9 cellular contexts compared by ENCODE assay signal in the genomic region with DNA sequence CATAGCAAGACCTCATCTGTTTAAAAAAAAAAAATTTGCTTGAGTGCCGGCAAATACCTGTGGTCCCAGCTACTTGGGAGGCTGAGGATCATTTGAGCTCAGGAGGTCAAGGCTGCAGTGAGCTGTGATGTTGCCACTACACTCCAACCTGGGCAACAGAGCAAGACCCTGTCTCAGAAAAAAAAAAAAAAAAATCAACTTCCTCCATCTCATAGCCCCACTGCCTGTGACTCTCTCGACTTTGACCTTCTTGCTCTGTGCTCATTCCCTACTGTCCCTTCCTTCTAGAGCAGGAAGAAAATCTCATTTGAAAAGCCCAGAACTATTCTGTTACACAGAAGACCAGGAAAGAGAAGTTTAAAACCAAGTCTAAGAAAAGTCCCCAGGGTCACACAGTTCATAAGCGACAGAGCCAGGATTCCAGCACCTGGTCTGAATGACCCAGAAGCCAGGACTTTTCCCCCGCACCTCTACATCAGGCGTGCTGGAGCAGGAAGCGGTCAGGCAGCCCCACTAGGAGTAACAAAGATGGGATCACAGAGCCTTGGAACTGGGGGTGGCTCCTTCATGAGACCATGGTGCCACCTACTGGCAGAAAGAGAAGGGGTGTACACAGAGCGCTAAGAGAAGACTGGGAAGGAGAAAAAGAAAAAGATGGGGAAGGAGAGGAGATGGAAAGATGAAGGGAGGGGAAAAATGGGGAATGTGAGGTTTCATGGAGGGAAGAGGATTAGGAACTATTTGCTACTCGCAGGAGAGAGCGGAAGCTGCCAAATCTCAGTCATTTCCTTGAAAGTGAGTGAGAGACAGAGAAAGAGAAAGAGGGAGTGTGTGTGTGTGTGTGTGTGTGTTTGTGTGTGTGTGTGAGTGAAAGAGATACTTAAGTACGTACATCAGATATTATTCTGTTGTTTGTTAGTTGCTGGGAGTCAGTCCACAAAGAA. TPM values are rescaled to one million over a fixed set of nuclear protein-coding genes. Genes with fewer than 3 reads are reported as not detected.
DNase-seq lines count a peak whose midpoint lies in the region; ATAC-seq and TF ChIP-seq lines count a peak whose summit lies in the region.
"Had no signal": no experiment of that assay in that cellular context is flagged by ENCODE, and none has a peak within 500 bp of the region (broad histone marks: within the 10 kb centered on the region; RNA-seq: fewer than 3 reads in every experiment).

No MANE protein-coding gene starts in this region.

- H2AFZ ChIP-seq in IMR-90 (replicated peaks; ENCODE audit: low read length, poor library complexity): peak overlapping the region; percentile 56

- TF ChIP-seq RAD21 in IMR-90 (IDR thresholded peaks at IDR 0.05; ENCODE audit: low read length): peak; percentile 98

- H3K27ac Mint-ChIP-seq in naive B cell: no peak overlapping the region

- H3K27me3 Mint-ChIP-seq in naive B cell: no peaks in the 10 kb centered on the region

- peak overlapping the region in 1 of 2 experiments; percentile 45; a peak in 2 of 4 replicates for H4K8ac ChIP-seq in IMR-90 (ENCODE audit: low read depth in 2 of 2, low read length in 2 of 2)

- peak; percentile 88 for ATAC-seq in IMR-90 (ENCODE audit: low read depth)
- peak; percentile 76 to 82 for ATAC-seq in naive B cell (ENCODE audit: low read depth in 2 of 2)
- no peak for ATAC-seq in HG03439 (IDR thresholded peaks at IDR 0.05; ENCODE audit: unreplicated experiment)

- no peaks in the 10 kb centered on the region for H3K36me3 ChIP-seq in IMR-90 (ENCODE audit: control insufficient read depth, insufficient read depth, low read length)
- no peaks in the 10 kb centered on the region for H3K36me3 ChIP-seq in NT2/D1 (ENCODE audit: insufficient read depth, insufficient read length, low read length)

- H3K9ac ChIP-seq in IMR-90 (ENCODE audit: low read depth, low read length) (no peak overlapping the region), NT2/D1 (ENCODE audit: insufficient read length, low read depth) (no peak overlapping the region)

- H3K4me3 Mint-ChIP-seq in naive B cell: no peak overlapping the region

- no peaks in the 10 kb centered on the region for H3K36me3 Mint-ChIP-seq in naive B cell

- H3K27ac ChIP-seq in IMR-90 (ENCODE audit: insufficient read depth, low read length): no peak overlapping the region
- H3K27ac ChIP-seq in epithelial cell of prostate: peak overlapping the region; percentile 96

- TF ChIP-seq POLR2A in IMR-90 (IDR thresholded peaks at IDR 0.05; ENCODE audit: low read depth, low read length): peak; percentile 47

- in situ Hi-C loops in IMR-90 (cut with MboI; ENCODE audit: low sequenced_read_pairs): loop anchor here (5.0 kb wide), 1 partner anchor 142 kb away; no protein-coding TSS in a partner anchor

- H3K27me3 ChIP-seq in IMR-90 (ENCODE audit: control insufficient read depth, insufficient read depth, low read length) (no peaks in the 10 kb centered on the region), NT2/D1 (ENCODE audit: insufficient read depth, insufficient read length) (peaks cover 12% of the 10 kb centered on the region)

- H3K9me1 ChIP-seq in IMR-90 (ENCODE audit: insufficient read depth, low read length): peaks cover 21% of the 10 kb centered on the region

- no peaks in the 10 kb centered on the region for H3K79me1 ChIP-seq in IMR-90 (ENCODE audit: low read depth in 1 of 2, low read length in 2 of 2)

- intact Hi-C loops in IMR-90 (cut with micrococcal nuclease): loop anchor here (1.0 to 5.0 kb wide), 5 partner anchors 44 to 297 kb away; no protein-coding TSS in a partner anchor

- peak overlapping the region; percentile 10; the same call in 1 of the 2 replicates for H4K91ac ChIP-seq in IMR-90 (ENCODE audit: insufficient read depth, low read depth, low read length)

- no peaks in the 10 kb centered on the region for H3K9me3 ChIP-seq in IMR-90 (ENCODE audit: control insufficient read depth, insufficient read depth, low read length)
- no peaks in the 10 kb centered on the region for H3K9me3 ChIP-seq in NT2/D1 (ENCODE audit: insufficient read depth, low read length)

- peaks cover 6% of the 10 kb centered on the region in 3 donors for H3K4me1 Mint-ChIP-seq in naive B cell

- no peaks in the 10 kb centered on the region for H4K20me1 ChIP-seq in IMR-90 (ENCODE audit: insufficient read depth, low read length)

- H4K5ac ChIP-seq in IMR-90 (ENCODE audit: low read depth, low read length): no peak overlapping the region

- peak overlapping the region; percentile 30; the same call in 1 of the 2 replicates for H2BK20ac ChIP-seq in IMR-90 (ENCODE audit: low read depth, low read length)

- H2BK120ac ChIP-seq in IMR-90 (ENCODE audit: low read depth, low read length): peak overlapping the region; percentile 23

- H3K4ac ChIP-seq in IMR-90 (ENCODE audit: low read depth, low read length): peak overlapping the region; percentile 42

- no peak overlapping the region for H3K18ac ChIP-seq in IMR-90 (ENCODE audit: low read depth, low read length)

- CTCF ChIA-PET in IMR-90 (lab: Yijun Ruan, JAX): interaction anchor here (0.6 to 1.0 kb wide), 3 partner anchors 78 to 141 kb away, joined by 3 to 7 read pairs (median 4); no protein-coding TSS in a partner anchor

- peaks cover 16% of the 10 kb centered on the region for H3K4me1 ChIP-seq in IMR-90 (ENCODE audit: control insufficient read depth, insufficient read depth, low read length)
- H3K4me1 ChIP-seq in NT2/D1 (ENCODE audit: insufficient read depth, insufficient read length): peaks cover 27% of the 10 kb centered on the region

- dilution Hi-C loops in IMR-90 (cut with HindIII; ENCODE audit: low sequenced_read_pairs, unreplicated experiment): loop anchor here (25.0 kb wide), 1 partner anchor 142 kb away; no protein-coding TSS in a partner anchor

- WGBS in IMR-90 (ENCODE audit: extremely low coverage in 2 of 2, insufficient read length in 1 of 2), 2 experiments: 0% methylated on average over 3 of the region's 10 CpGs; no CpG with 5 or more reads in 1 of the 2 experiments

- POLR2A ChIA-PET in IMR-90 (lab: Charles Lee; ENCODE audit: unreplicated experiment): no interaction called here

- H3K9me3 Mint-ChIP-seq in naive B cell: no peaks in the 10 kb centered on the region

- no TSS peak for BruUV-seq in IMR-90 (replicated peaks; lab: Mats Ljungman, UMichigan)

- no peak overlapping the region for H3K4me3 ChIP-seq in GM12864 (ENCODE audit: low read depth, low read length)
- no peak overlapping the region for H3K4me3 ChIP-seq in IMR-90 (ENCODE audit: insufficient read depth, low read depth, low read length)
- no peak overlapping the region for H3K4me3 ChIP-seq in NT2/D1 (ENCODE audit: insufficient read length, low read depth)

- no peak overlapping the region for H3K56ac ChIP-seq in IMR-90 (ENCODE audit: extremely low read depth, insufficient read depth, low read length)

- H3K14ac ChIP-seq in IMR-90 (replicated peaks; ENCODE audit: low read depth, low read length): peak overlapping the region; percentile 51; the same call in 1 of the 2 replicates

- H3K4me2 ChIP-seq in IMR-90 (ENCODE audit: low read depth, low read length): no peak overlapping the region

- no peak overlapping the region for H2AK9ac ChIP-seq in IMR-90 (replicated peaks; ENCODE audit: low read depth, low read length, poor library complexity)

- TF ChIP-seq CTCF in GM12864 (IDR thresholded peaks at IDR 0.05; ENCODE audit: low read depth, low read length, missing control alignments) (peak; percentile 87), IMR-90 (conservative IDR thresholded peaks at IDR 0.05; ENCODE audit: low read depth, low read length) (peak; percentile 96)

- 0 out of 2 replicates have a peak overlapping the region, but pooled peaks have one; percentile 11 for H3K23ac ChIP-seq in IMR-90 (ENCODE audit: low read depth, low read length)

- H2AK5ac ChIP-seq in IMR-90 (ENCODE audit: low read depth, low read length): no peak overlapping the region

- no peak overlapping the region for H2BK15ac ChIP-seq in IMR-90 (ENCODE audit: low read depth, low read length)

- no peak overlapping the region for H2BK5ac ChIP-seq in IMR-90 (ENCODE audit: low read depth, low read length, poor library complexity, severe bottlenecking)

- peak; percentile 44 for DNase-seq in GM12864 (ENCODE audit: low read depth)
- DNase-seq in IMR-90: peak; percentile 85
- DNase-seq in NT2/D1 (ENCODE audit: low read depth, low spot score): peak; percentile 92
- peak; percentile 70 for DNase-seq in activated CD8-positive, alpha-beta memory T cell treated with anti-CD3 and anti-CD28 coated beads, Interleukin-2, amount 50 U/mL, for 48 hours
- DNase-seq in epithelial cell of prostate (ENCODE audit: low read depth, low spot score): peak; percentile 52
- peak; percentile 53 for DNase-seq in naive B cell
- DNase-seq in stimulated activated naive CD4-positive, alpha-beta T cell treated with Interleukin-2 at 50 U/mL for 16 hours (lab: John Stamatoyannopoulos, UW): peak; percentile 45

TF ChIP-seq in IMR-90, 13 proteins besides CTCF, POLR2A, EP300 and RAD21 (continues in another document):
- no peak for TF ChIP-seq CEBPB (IDR thresholded peaks at IDR 0.05; ENCODE audit: low read depth, low read length)
- no peak for TF ChIP-seq NFE2L2 (IDR thresholded peaks at IDR 0.05; ENCODE audit: low read depth, low read length)
- no peak for TF ChIP-seq RFX5 (IDR thresholded peaks at IDR 0.05; ENCODE audit: low read depth, low read length)

RNA-seq across cellular contexts. Expression of a gene that starts 3.1 kb away (rescaled TPM):
- total RNA-seq in IMR-90 (2012; rRNA removed): not detected in 2 replicates
- polyA plus RNA-seq in IMR-90 (2012; rRNA removed) (not detected in 2 replicates), naive B cell (ENCODE audit: low read depth in 6 of 6) (not detected)
- not detected in 2 replicates for polyA plus RNA-seq in IMR-90 (2012; cell fraction: cytosol; rRNA removed)
- polyA plus RNA-seq in IMR-90 (2012; cell fraction: nucleus; rRNA removed; ENCODE audit: low replicate concordance): not detected in 2 replicates
- total RNA-seq: skeletal muscle tissue had no signal

RNA-seq across cellular contexts. Expression of a gene that starts 4.5 kb away (rescaled TPM):
- total RNA-seq in IMR-90 (2012; rRNA removed): 0.18 TPM in 1 of 2 replicates, not detected in the other
- polyA plus RNA-seq in IMR-90 (2012; rRNA removed) (0.82 and 0.89 TPM in 2 replicates), naive B cell (ENCODE audit: low read depth in 6 of 6) (not detected)
- polyA plus RNA-seq in IMR-90 (2012; cell fraction: cytosol; rRNA removed): 0.08 and 0.44 TPM in 2 replicates
- polyA plus RNA-seq in IMR-90 (2012; cell fraction: nucleus; rRNA removed; ENCODE audit: low replicate concordance): 0.55 and 1.1 TPM in 2 replicates
- total RNA-seq: skeletal muscle tissue had no signal

RNA-seq across cellular contexts. Expression of a gene that starts 18.8 kb away (rescaled TPM):
- 45.3 and 54.8 TPM in 2 replicates for total RNA-seq in IMR-90 (2012; rRNA removed)
- polyA plus RNA-seq in IMR-90 (2012; rRNA removed) (65.3 and 65.8 TPM in 2 replicates), naive B cell (ENCODE audit: low read depth in 6 of 6) (10 to 100 TPM in 5 of 6 donors, 1 to 10 TPM in 1; 4.2 to 26.6 (median 20.0) TPM)
- 44.6 and 61.9 TPM in 2 replicates for polyA plus RNA-seq in IMR-90 (2012; cell fraction: cytosol; rRNA removed)
- 135 and 140 TPM in 2 replicates for polyA plus RNA-seq in IMR-90 (2012; cell fraction: nucleus; rRNA removed; ENCODE audit: low replicate concordance)

RNA-seq across cellular contexts. Expression of a gene that starts 23.7 kb away (rescaled TPM):
- total RNA-seq in IMR-90 (2012; rRNA removed): 2.5 TPM in 2 replicates
- 2.5 and 2.9 TPM in 2 replicates for polyA plus RNA-seq in IMR-90 (2012; rRNA removed)
- 2.5 and 4.7 TPM in 2 replicates for polyA plus RNA-seq in IMR-90 (2012; cell fraction: cytosol; rRNA removed)
- 3.3 and 3.6 TPM in 2 replicates for polyA plus RNA-seq in IMR-90 (2012; cell fraction: nucleus; rRNA removed; ENCODE audit: low replicate concordance)
- not detected for polyA plus RNA-seq in naive B cell (ENCODE audit: low read depth in 6 of 6)

RNA-seq across cellular contexts. Expression of a gene that starts 47.0 kb away (rescaled TPM):
- total RNA-seq in IMR-90 (2012; rRNA removed): 9.9 and 14.7 TPM in 2 replicates
- polyA plus RNA-seq in IMR-90 (2012; rRNA removed): 4.3 and 5.3 TPM in 2 replicates
- 1.7 and 2.0 TPM in 2 replicates for polyA plus RNA-seq in IMR-90 (2012; cell fraction: cytosol; rRNA removed)
- polyA plus RNA-seq in IMR-90 (2012; cell fraction: nucleus; rRNA removed; ENCODE audit: low replicate concordance): 1.6 and 6.0 TPM in 2 replicates
- under 1 TPM in 3 of 6 donors, not detected in 3; 0.11 to 0.31 (median 0.25) TPM for polyA plus RNA-seq in naive B cell (ENCODE audit: low read depth in 6 of 6)
